ENCODE assay signal across 9 cellular contexts in genomic region chr2:85596486-85597143, GRCh38. TPM values are rescaled to one million over a fixed set of nuclear protein-coding genes. Genes with fewer than 3 reads are reported as not detected.
DNase-seq lines count a peak whose midpoint lies in the region; ATAC-seq and TF ChIP-seq lines count a peak whose summit lies in the region.
"Had no signal": no experiment of that assay in that cellular context is flagged by ENCODE, and none has a peak within 500 bp of the region (broad histone marks: within the 10 kb centered on the region; RNA-seq: fewer than 3 reads in every experiment).

No MANE protein-coding gene starts in this region.

- H3K27me3 Mint-ChIP-seq in dendritic cell treated with granulocyte-macrophage colony-stimulating factor and Interleukin-4, amounts not matched to agents 40 ng/mL and 50 ng/mL, for 4 days: no peaks in the 10 kb centered on the region

- H3K9me2 ChIP-seq in Loucy (replicated peaks; ENCODE audit: low read depth, low read length): no peaks in the 10 kb centered on the region
- no peaks in the 10 kb centered on the region for H3K9me2 ChIP-seq in neural cell (ENCODE audit: insufficient read depth, low read length)

- H3K27me3 ChIP-seq in BE2C (no peaks in the 10 kb centered on the region), Loucy (ENCODE audit: insufficient read depth, low read length, poor library complexity, severe bottlenecking) (no peaks in the 10 kb centered on the region), neural cell (ENCODE audit: insufficient read depth, low read depth, low read length) (no peaks in the 10 kb centered on the region)

- H3K9ac ChIP-seq in Loucy (ENCODE audit: low read depth, low read length, poor library complexity, severe bottlenecking) (peak overlapping the region; percentile 89), neural cell (ENCODE audit: low read length) (peak overlapping the region; percentile 89)

- no peaks in the 10 kb centered on the region for H3K36me3 ChIP-seq in BE2C
- H3K36me3 ChIP-seq in Loucy (ENCODE audit: insufficient read depth, low read length): no peaks in the 10 kb centered on the region; the same call in 1 of the 2 replicates
- no peaks in the 10 kb centered on the region for H3K36me3 ChIP-seq in neural cell (ENCODE audit: insufficient read depth, low read length)

- H3F3A ChIP-seq in Loucy (ENCODE audit: low read depth) (no peaks in the 10 kb centered on the region), neural cell (ENCODE audit: insufficient read depth, low read length, poor library complexity, severe bottlenecking) (no peaks in the 10 kb centered on the region)

- TF ChIP-seq EP300 in neural cell (conservative IDR thresholded peaks at IDR 0.05; ENCODE audit: poor library complexity, severe bottlenecking): no peak

- H3K9me3 Mint-ChIP-seq in dendritic cell treated with granulocyte-macrophage colony-stimulating factor and Interleukin-4, amounts not matched to agents 40 ng/mL and 50 ng/mL, for 4 days: no peaks in the 10 kb centered on the region

- H2AFZ ChIP-seq in Loucy (ENCODE audit: low read length) (no peak overlapping the region), neural cell (ENCODE audit: low read depth, low read length) (no peak overlapping the region)

- H3K4me3 ChIP-seq in BE2C (ENCODE audit: low read depth, low read length) (peak overlapping the region; percentile 76), Loucy (ENCODE audit: low read length, poor library complexity, severe bottlenecking) (peak overlapping the region; percentile 97), neural cell (ENCODE audit: low read length) (peak overlapping the region; percentile 85)

- peaks cover 92% of the 10 kb centered on the region for H3K36me3 Mint-ChIP-seq in dendritic cell treated with granulocyte-macrophage colony-stimulating factor and Interleukin-4, amounts not matched to agents 40 ng/mL and 50 ng/mL, for 4 days (ENCODE audit: low read depth)

- H3K27ac ChIP-seq in neural cell (ENCODE audit: low read length): no peak overlapping the region

- peak overlapping the region; percentile 95 for H3K4me3 Mint-ChIP-seq in dendritic cell treated with granulocyte-macrophage colony-stimulating factor and Interleukin-4, amounts not matched to agents 40 ng/mL and 50 ng/mL, for 4 days

- no peaks in the 10 kb centered on the region for H3K9me3 ChIP-seq in BE2C
- H3K9me3 ChIP-seq in Loucy (ENCODE audit: insufficient read depth, low read depth, low read length): no peaks in the 10 kb centered on the region
- no peaks in the 10 kb centered on the region for H3K9me3 ChIP-seq in neural cell (ENCODE audit: low read length)

- TF ChIP-seq CTCF in BE2C (IDR thresholded peaks at IDR 0.05; ENCODE audit: low read depth, low read length): no peak
- TF ChIP-seq CTCF in Loucy (conservative IDR thresholded peaks at IDR 0.05; ENCODE audit: low read length): no peak
- no peak for TF ChIP-seq CTCF in neural cell (IDR thresholded peaks at IDR 0.05; ENCODE audit: poor library complexity, severe bottlenecking)

- H3K27ac Mint-ChIP-seq in dendritic cell treated with granulocyte-macrophage colony-stimulating factor and Interleukin-4, amounts not matched to agents 40 ng/mL and 50 ng/mL, for 4 days: peak overlapping the region; percentile 97

- H3K4me1 ChIP-seq in BE2C: no peaks in the 10 kb centered on the region
- peaks cover 27% of the 10 kb centered on the region for H3K4me1 ChIP-seq in Loucy (ENCODE audit: insufficient read depth, low read length, poor library complexity, severe bottlenecking)

- DNase-seq in BE2C: no peak
- DNase-seq in epidermal melanocyte (ENCODE audit: insufficient read length, low spot score): no peak
- DNase-seq in left lobe of liver (ENCODE audit: low spot score): no peak
- no peak for DNase-seq in SW480 (ENCODE audit: low spot score)
- no peak for DNase-seq in DMS153 treated with DMSO at 0.1 percent for 48 hours (lab: John Stamatoyannopoulos, UW; ENCODE audit: unreplicated experiment)

- no peak for ATAC-seq in left lobe of liver

- H3K4me2 ChIP-seq in Loucy (ENCODE audit: low read depth, low read length, poor library complexity, severe bottlenecking) (peak overlapping the region; percentile 96), neural cell (ENCODE audit: low read length) (peak overlapping the region; percentile 47)

- intact Hi-C loops in dendritic cell treated with granulocyte-macrophage colony-stimulating factor and Interleukin-4, amounts not matched to agents 40 ng/mL and 50 ng/mL, for 4 days (cut with micrococcal nuclease): loop anchor here (5.0 kb wide), 1 partner anchor 189 kb away; no protein-coding TSS in a partner anchor

- H4K20me1 ChIP-seq in Loucy (ENCODE audit: insufficient read depth, low read length, poor library complexity, severe bottlenecking) (peaks cover 18% of the 10 kb centered on the region), neural cell (ENCODE audit: insufficient read depth) (no peaks in the 10 kb centered on the region)

- peaks cover 83% of the 10 kb centered on the region for H3K4me1 Mint-ChIP-seq in dendritic cell treated with granulocyte-macrophage colony-stimulating factor and Interleukin-4, amounts not matched to agents 40 ng/mL and 50 ng/mL, for 4 days (ENCODE audit: low read depth)

- no peak for TF ChIP-seq RAD21 in neural cell (conservative IDR thresholded peaks at IDR 0.05)

- H3K79me2 ChIP-seq in Loucy (ENCODE audit: insufficient read depth, low read length) (peaks cover 44% of the 10 kb centered on the region), neural cell (replicated peaks; ENCODE audit: insufficient read depth, low read length) (peaks cover 11% of the 10 kb centered on the region)

TF ChIP-seq in neural cell, 6 proteins besides CTCF, POLR2A, EP300 and RAD21:
- no peak for TF ChIP-seq EZH2 (IDR thresholded peaks at IDR 0.05; ENCODE audit: borderline replicate concordance, insufficient read depth, low read length, poor library complexity, severe bottlenecking)
- no peak for TF ChIP-seq SMC3 (conservative IDR thresholded peaks at IDR 0.05; ENCODE audit: poor library complexity)
- no peak for TF ChIP-seq MXI1 (conservative IDR thresholded peaks at IDR 0.05; ENCODE audit: poor library complexity, severe bottlenecking)
- TF ChIP-seq, protein P1, sequence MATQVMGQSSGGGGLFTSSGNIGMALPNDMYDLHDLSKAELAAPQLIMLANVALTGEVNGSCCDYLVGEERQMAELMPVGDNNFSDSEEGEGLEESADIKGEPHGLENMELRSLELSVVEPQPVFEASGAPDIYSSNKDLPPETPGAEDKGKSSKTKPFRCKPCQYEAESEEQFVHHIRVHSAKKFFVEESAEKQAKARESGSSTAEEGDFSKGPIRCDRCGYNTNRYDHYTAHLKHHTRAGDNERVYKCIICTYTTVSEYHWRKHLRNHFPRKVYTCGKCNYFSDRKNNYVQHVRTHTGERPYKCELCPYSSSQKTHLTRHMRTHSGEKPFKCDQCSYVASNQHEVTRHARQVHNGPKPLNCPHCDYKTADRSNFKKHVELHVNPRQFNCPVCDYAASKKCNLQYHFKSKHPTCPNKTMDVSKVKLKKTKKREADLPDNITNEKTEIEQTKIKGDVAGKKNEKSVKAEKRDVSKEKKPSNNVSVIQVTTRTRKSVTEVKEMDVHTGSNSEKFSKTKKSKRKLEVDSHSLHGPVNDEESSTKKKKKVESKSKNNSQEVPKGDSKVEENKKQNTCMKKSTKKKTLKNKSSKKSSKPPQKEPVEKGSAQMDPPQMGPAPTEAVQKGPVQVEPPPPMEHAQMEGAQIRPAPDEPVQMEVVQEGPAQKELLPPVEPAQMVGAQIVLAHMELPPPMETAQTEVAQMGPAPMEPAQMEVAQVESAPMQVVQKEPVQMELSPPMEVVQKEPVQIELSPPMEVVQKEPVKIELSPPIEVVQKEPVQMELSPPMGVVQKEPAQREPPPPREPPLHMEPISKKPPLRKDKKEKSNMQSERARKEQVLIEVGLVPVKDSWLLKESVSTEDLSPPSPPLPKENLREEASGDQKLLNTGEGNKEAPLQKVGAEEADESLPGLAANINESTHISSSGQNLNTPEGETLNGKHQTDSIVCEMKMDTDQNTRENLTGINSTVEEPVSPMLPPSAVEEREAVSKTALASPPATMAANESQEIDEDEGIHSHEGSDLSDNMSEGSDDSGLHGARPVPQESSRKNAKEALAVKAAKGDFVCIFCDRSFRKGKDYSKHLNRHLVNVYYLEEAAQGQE (IDR thresholded peaks at IDR 0.05; ENCODE audit: borderline replicate concordance): no peak
- no peak for TF ChIP-seq POLR2AphosphoS5 (IDR thresholded peaks at IDR 0.05)
- no peak for TF ChIP-seq TAF1 (IDR thresholded peaks at IDR 0.05; ENCODE audit: low read depth)

RNA-seq across cellular contexts. Expression of gene RNF181, which starts 1.1 kb away (rescaled TPM):
- 233 TPM for polyA plus RNA-seq in BE2C (2012; ENCODE audit: insufficient read depth, insufficient read length, low read depth)
- polyA plus RNA-seq in neural cell: 296 and 330 TPM in 2 replicates
- 58.9 and 65.4 TPM in 2 replicates for polyA minus RNA-seq in neural cell
- total RNA-seq in left lobe of liver: 52.8 TPM

RNA-seq across cellular contexts. Expression of gene TMEM150A, which starts 5.9 kb away (rescaled TPM):
- 16.1 TPM for polyA plus RNA-seq in BE2C (2012; ENCODE audit: insufficient read depth, insufficient read length, low read depth)
- polyA plus RNA-seq in neural cell: 8.4 and 9.4 TPM in 2 replicates
- 3.9 and 4.1 TPM in 2 replicates for polyA minus RNA-seq in neural cell
- 20.0 TPM for total RNA-seq in left lobe of liver

RNA-seq across cellular contexts. Expression of gene VAMP5, which starts 12.4 kb away (rescaled TPM):
- polyA plus RNA-seq in BE2C (2012; ENCODE audit: insufficient read depth, insufficient read length, low read depth): 9.8 TPM
- not detected in 2 replicates for polyA plus RNA-seq in neural cell
- not detected in 2 replicates for polyA minus RNA-seq in neural cell
- total RNA-seq in left lobe of liver: 31.7 TPM
- total RNA-seq: HT1080 had no signal

RNA-seq across cellular contexts. Expression of gene C2orf68, which starts 15.3 kb away (rescaled TPM):
- polyA plus RNA-seq in BE2C (2012; ENCODE audit: insufficient read depth, insufficient read length, low read depth): 22.6 TPM
- polyA plus RNA-seq in neural cell: 28.0 and 42.6 TPM in 2 replicates
- polyA minus RNA-seq in neural cell: 44.3 and 50.5 TPM in 2 replicates
- 15.9 TPM for total RNA-seq in left lobe of liver

RNA-seq across cellular contexts. Expression of gene VAMP8, which starts 19.2 kb away (rescaled TPM):
- 1.4 TPM for polyA plus RNA-seq in BE2C (2012; ENCODE audit: insufficient read depth, insufficient read length, low read depth)
- polyA plus RNA-seq in neural cell: not detected in 2 replicates
- polyA minus RNA-seq in neural cell: not detected in 2 replicates
- 69.9 TPM for total RNA-seq in left lobe of liver
